19 cellular contexts compared by ENCODE assay signal in genomic region chr1:107362468-107362867, GRCh38.
DNase-seq lines count a peak whose midpoint lies in the region; ATAC-seq and TF ChIP-seq lines count a peak whose summit lies in the region.
"Had no signal": no experiment of that assay in that cellular context is flagged by ENCODE, and none has a peak within 500 bp of the region (broad histone marks: within the 10 kb centered on the region; RNA-seq: fewer than 3 reads in every experiment).

No MANE protein-coding gene starts in this region.

- peak; percentile 68 for DNase-seq in MM.1S
- DNase-seq in head of caudate nucleus, result no peak
- DNase-seq in PC-9, result no peak
- DNase-seq in ovary, result no peak
- DNase-seq in HFFc6, result no peak
- DNase-seq: activated CD4-positive, alpha-beta T cell treated with anti-CD3 and anti-CD28 coated beads for 48 hours; activated naive CD4-positive, alpha-beta T cell treated with anti-CD3 and anti-CD28 coated beads for 36 hours; activated T-cell treated with anti-CD3 and anti-CD28 coated beads for 4 hours; body of pancreas; NCI-H2107; NCI-H526 treated with DMSO at 0.1 percent for 48 hours; right lobe of liver; stimulated activated CD4-positive, alpha-beta T cell treated with anti-CD3 and anti-CD28 coated beads, Interleukin-2, amount 100 ng/mL, for 24 hours had no signal

- H3K27ac ChIP-seq in MM.1S (ENCODE audit: low read length), result peak overlapping the region; percentile 89
- H3K27ac ChIP-seq in PC-9, result no peak overlapping the region
- no peak overlapping the region for H3K27ac ChIP-seq in ovary
- H3K27ac ChIP-seq: body of pancreas, right lobe of liver, SK-N-MC, suprapubic skin had no signal

- H3K9me3 ChIP-seq in MM.1S (replicated peaks; ENCODE audit: insufficient read depth, low read length) (no peaks in the 10 kb centered on the region), PC-9 (ENCODE audit: insufficient read depth, low read depth) (no peaks in the 10 kb centered on the region), ovary (no peaks in the 10 kb centered on the region)
- H3K9me3 ChIP-seq: body of pancreas, right lobe of liver, suprapubic skin had no signal

- no peak overlapping the region for H3K27ac Mint-ChIP-seq in HFFc6
- H3K27ac Mint-ChIP-seq: activated naive CD4-positive, alpha-beta T cell treated with anti-CD3 and anti-CD28 coated beads for 36 hours had no signal

- no peak for TF ChIP-seq POLR2A in ovary (IDR thresholded peaks at IDR 0.05)

- H3K4me1 ChIP-seq in MM.1S (ENCODE audit: low read length), result peaks cover 49% of the 10 kb centered on the region
- no peaks in the 10 kb centered on the region for H3K4me1 ChIP-seq in PC-9 (replicated peaks; ENCODE audit: insufficient read depth)
- no peaks in the 10 kb centered on the region for H3K4me1 ChIP-seq in ovary (ENCODE audit: insufficient read depth)
- H3K4me1 ChIP-seq: body of pancreas, right lobe of liver, suprapubic skin had no signal

- peaks cover 8% of the 10 kb centered on the region; the same call in 1 of the 2 replicates for H3K9me3 Mint-ChIP-seq in HFFc6
- H3K9me3 Mint-ChIP-seq: activated naive CD4-positive, alpha-beta T cell treated with anti-CD3 and anti-CD28 coated beads for 36 hours had no signal

- no peak overlapping the region; the same call in 1 of the 2 replicates for H3K4me3 ChIP-seq in MM.1S (ENCODE audit: low read length)
- no peak overlapping the region for H3K4me3 ChIP-seq in PC-9
- H3K4me3 ChIP-seq in ovary, result no peak overlapping the region
- H3K4me3 ChIP-seq: body of pancreas, right lobe of liver, SK-N-MC, suprapubic skin had no signal

- H3K27me3 ChIP-seq in MM.1S (replicated peaks; ENCODE audit: insufficient read depth, low read length), result no peaks in the 10 kb centered on the region
- H3K27me3 ChIP-seq in PC-9 (ENCODE audit: insufficient read depth, low read depth), result no peaks in the 10 kb centered on the region
- H3K27me3 ChIP-seq in ovary, result no peaks in the 10 kb centered on the region
- H3K27me3 ChIP-seq: body of pancreas, right lobe of liver, suprapubic skin had no signal

- H2AFZ ChIP-seq in MM.1S (ENCODE audit: low read length) (peak overlapping the region; percentile 15; the same call in 1 of the 2 replicates), PC-9 (no peak overlapping the region)

- intact Hi-C loops in head of caudate nucleus (cut with DNase I), result no loop called here
- intact Hi-C loops in PC-9 (cut with micrococcal nuclease; ENCODE audit: unreplicated experiment), result no loop called here
- intact Hi-C loops in ovary (cut with DNase I), result no loop called here

- H3K36me3 ChIP-seq in MM.1S (replicated peaks; ENCODE audit: insufficient read depth, low read length) (no peaks in the 10 kb centered on the region), PC-9 (ENCODE audit: low read depth) (no peaks in the 10 kb centered on the region), ovary (no peaks in the 10 kb centered on the region)
- H3K36me3 ChIP-seq: right lobe of liver, suprapubic skin had no signal

- no peak overlapping the region for H3K4me3 Mint-ChIP-seq in HFFc6
- H3K4me3 Mint-ChIP-seq: activated naive CD4-positive, alpha-beta T cell treated with anti-CD3 and anti-CD28 coated beads for 36 hours had no signal

- H3K79me2 ChIP-seq in MM.1S (ENCODE audit: low read length), result no peaks in the 10 kb centered on the region
- no peaks in the 10 kb centered on the region for H3K79me2 ChIP-seq in PC-9 (ENCODE audit: low read depth)

- TF ChIP-seq CTCF in MM.1S (IDR thresholded peaks at IDR 0.05; ENCODE audit: low read length) (no peak), PC-9 (conservative IDR thresholded peaks at IDR 0.05) (no peak), ovary (IDR thresholded peaks at IDR 0.05) (no peak), HFFc6 (IDR thresholded peaks at IDR 0.05) (no peak)

- H3F3A ChIP-seq in MM.1S (ENCODE audit: insufficient read depth, low read length) (peaks cover 17% of the 10 kb centered on the region), PC-9 (ENCODE audit: insufficient read depth, low read depth) (no peaks in the 10 kb centered on the region)

- TF ChIP-seq EP300 in ovary (IDR thresholded peaks at IDR 0.05), result no peak

- no peaks in the 10 kb centered on the region for H3K36me3 Mint-ChIP-seq in HFFc6 (ENCODE audit: low read depth)

- CTCF ChIA-PET in PC-9 (lab: Charles Lee), result no interaction called here

- H4K20me1 ChIP-seq in MM.1S (ENCODE audit: insufficient read depth, low read length) (no peaks in the 10 kb centered on the region), PC-9 (ENCODE audit: insufficient read depth) (no peaks in the 10 kb centered on the region)

- H3K4me1 Mint-ChIP-seq in HFFc6 (ENCODE audit: low read depth), result no peaks in the 10 kb centered on the region

- ATAC-seq in GM18517 (IDR thresholded peaks at IDR 0.05; ENCODE audit: unreplicated experiment), result peak; percentile 71
- ATAC-seq in GM21390 (IDR thresholded peaks at IDR 0.05; ENCODE audit: unreplicated experiment), result peak; percentile 63
- peak; percentile 61 for ATAC-seq in HG02870 (IDR thresholded peaks at IDR 0.05; ENCODE audit: unreplicated experiment)
- ATAC-seq: body of pancreas, esophagus mucosa, right lobe of liver had no signal

- POLR2A ChIA-PET in PC-9 (lab: Charles Lee; ENCODE audit: unreplicated experiment), result no interaction called here

- H3K27me3 Mint-ChIP-seq in HFFc6 (ENCODE audit: insufficient read depth), result no peaks in the 10 kb centered on the region

- H3K4me2 ChIP-seq in MM.1S (ENCODE audit: low read depth, low read length) (peak overlapping the region; percentile 70), PC-9 (no peak overlapping the region)

- H3K9ac ChIP-seq in MM.1S (ENCODE audit: low read length), result peak overlapping the region; percentile 33; the same call in 1 of the 2 replicates

- 67 to 86% (median 82%) methylated on average over 2 of the region's 2 CpGs for WGBS in ovary, 3 donors

- no peaks in the 10 kb centered on the region for H3K9me2 ChIP-seq in MM.1S (replicated peaks; ENCODE audit: insufficient read depth, low read length)
- no peaks in the 10 kb centered on the region for H3K9me2 ChIP-seq in PC-9 (ENCODE audit: insufficient read depth)

- no TSS peak for BruUV-seq in PC-9 (replicated peaks; lab: Mats Ljungman, UMichigan)
